Comparison of ENCODE assay signal across 8 cellular contexts in the genomic region with DNA sequence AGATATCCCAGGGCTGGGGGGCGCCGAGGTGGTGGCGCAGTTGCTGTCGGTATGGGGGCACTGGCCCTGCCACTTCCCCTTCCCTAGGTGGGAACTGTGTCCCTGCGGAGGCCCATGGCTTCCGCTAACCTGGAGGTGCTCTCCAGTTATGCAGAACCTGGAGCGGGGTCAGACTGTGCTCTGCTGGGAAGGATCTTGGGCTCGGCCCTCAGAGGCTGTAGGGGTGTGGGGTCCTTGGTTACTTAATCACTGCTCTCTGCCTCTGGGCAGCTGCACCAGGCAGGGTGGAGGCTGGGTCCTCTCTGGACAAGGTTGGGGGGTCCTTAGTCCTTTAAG. TPM values are rescaled to one million over a fixed set of nuclear protein-coding genes. Genes with fewer than 3 reads are reported as not detected.
DNase-seq lines count a peak whose midpoint lies in the region; ATAC-seq and TF ChIP-seq lines count a peak whose summit lies in the region.

No MANE protein-coding gene starts in this region.

- H3K9me3 ChIP-seq in AG04450 (ENCODE audit: control insufficient read depth, insufficient read depth, low read length) (no peaks in the 10 kb centered on the region; the same call in 1 of the 2 replicates), PC-9 (ENCODE audit: insufficient read depth, low read depth) (no peaks in the 10 kb centered on the region), neuronal stem cell (replicated peaks in 1 of 2; ENCODE audit: control insufficient read depth in 2 of 2, insufficient read depth in 1 of 2, low read depth in 1 of 2, low read length in 2 of 2) (no peaks in the 10 kb centered on the region)

- H3F3A ChIP-seq in PC-9 (ENCODE audit: insufficient read depth, low read depth), result peaks cover 52% of the 10 kb centered on the region; the same call in 1 of the 2 replicates

- H4K91ac ChIP-seq in neuronal stem cell (ENCODE audit: low read depth, low read length, poor library complexity), result no peak overlapping the region

- ATAC-seq in GM21367 (IDR thresholded peaks at IDR 0.05; ENCODE audit: unreplicated experiment), result no peak

- H3K79me1 ChIP-seq in neuronal stem cell (ENCODE audit: low read depth, low read length), result peaks cover 29% of the 10 kb centered on the region

- peak overlapping the region; percentile 44 for H3K9ac ChIP-seq in neuronal stem cell (ENCODE audit: low read depth, low read length, poor library complexity)

- no peak overlapping the region for H4K8ac ChIP-seq in neuronal stem cell (ENCODE audit: low read depth, low read length)

- H3K4me1 ChIP-seq in PC-9 (replicated peaks; ENCODE audit: insufficient read depth) (peaks cover 61% of the 10 kb centered on the region), neuronal stem cell (ENCODE audit: control insufficient read depth in 2 of 2, insufficient read depth in 1 of 2, low read depth in 1 of 2, low read length in 2 of 2) (peaks cover 26 to 29% of the 10 kb centered on the region in 2 donors)

- no TSS peak for BruUV-seq in PC-9 (replicated peaks; lab: Mats Ljungman, UMichigan)

- H3K18ac ChIP-seq in neuronal stem cell (ENCODE audit: low read length), result no peak overlapping the region

- no peak overlapping the region for H3K4ac ChIP-seq in neuronal stem cell (ENCODE audit: low read length)

- CTCF ChIA-PET in AG04450 (lab: Charles Lee), result no interaction called here
- CTCF ChIA-PET in PC-9 (lab: Charles Lee), result no interaction called here

- intact Hi-C loops in PC-9 (cut with micrococcal nuclease; ENCODE audit: unreplicated experiment), result loop anchor here (1.0 to 10.0 kb wide), 5 partner anchors 33 to 583 kb away; no protein-coding TSS in a partner anchor

- no peak overlapping the region for H2BK15ac ChIP-seq in neuronal stem cell (ENCODE audit: low read length)

- H2BK120ac ChIP-seq in neuronal stem cell (ENCODE audit: low read depth, low read length), result no peak overlapping the region

- H3K79me2 ChIP-seq in PC-9 (ENCODE audit: low read depth), result peaks cover 72% of the 10 kb centered on the region

- no peak overlapping the region for H3K27ac ChIP-seq in AG04450 (ENCODE audit: low read depth, low read length)
- H3K27ac ChIP-seq in PC-9, result peak overlapping the region; percentile 97
- no peak overlapping the region for H3K27ac ChIP-seq in neuronal stem cell (replicated peaks; ENCODE audit: low read length)

- H4K20me1 ChIP-seq in PC-9 (ENCODE audit: insufficient read depth), result peaks cover 11% of the 10 kb centered on the region

- no peak overlapping the region for H3K14ac ChIP-seq in neuronal stem cell (ENCODE audit: low read length)

- peak overlapping the region; percentile 98 for H3K4me2 ChIP-seq in PC-9
- H3K4me2 ChIP-seq in neuronal stem cell (ENCODE audit: insufficient read depth, low read length, poor library complexity, severe bottlenecking), result no peak overlapping the region

- peaks cover 11% of the 10 kb centered on the region; the same call in 1 of the 2 replicates for H3K36me3 ChIP-seq in PC-9 (ENCODE audit: low read depth)
- H3K36me3 ChIP-seq in neuronal stem cell (replicated peaks in 1 of 2; ENCODE audit: control insufficient read depth in 2 of 2, insufficient read depth in 2 of 2, low read length in 2 of 2), result peaks cover 3 to 49% of the 10 kb centered on the region in 2 donors

- H3K23ac ChIP-seq in neuronal stem cell (ENCODE audit: low read depth, low read length, poor library complexity), result peak overlapping the region; percentile 67

- DNase-seq in AG04450 (ENCODE audit: low read depth, low spot score) (no peak), PC-9 (no peak), epithelial cell of proximal tubule (ENCODE audit: low read depth) (no peak), neuronal stem cell (ENCODE audit: low spot score) (no peak), GM19238 (ENCODE audit: insufficient read length, low spot score) (no peak), amygdala (lab: John Stamatoyannopoulos, UW) (no peak)
- no peak for DNase-seq in activated CD8-positive, alpha-beta memory T cell treated with anti-CD3 and anti-CD28 coated beads, Interleukin-2, amount 50 U/mL, for 48 hours

- H2BK5ac ChIP-seq in neuronal stem cell (ENCODE audit: low read length), result peak overlapping the region; percentile 82

- H2AFZ ChIP-seq in PC-9 (no peak overlapping the region), neuronal stem cell (ENCODE audit: low read length) (no peak overlapping the region)

- POLR2A ChIA-PET in AG04450 (lab: Yijun Ruan, JAX) (no interaction called here), PC-9 (lab: Charles Lee; ENCODE audit: unreplicated experiment) (no interaction called here)

- H2BK12ac ChIP-seq in neuronal stem cell (ENCODE audit: low read length), result no peak overlapping the region

- TF ChIP-seq CTCF in AG04450 (IDR thresholded peaks at IDR 0.05; ENCODE audit: low read depth, low read length), result no peak
- TF ChIP-seq CTCF in PC-9 (conservative IDR thresholded peaks at IDR 0.05), result no peak
- TF ChIP-seq CTCF in epithelial cell of proximal tubule (conservative IDR thresholded peaks at IDR 0.05; ENCODE audit: low read depth, low read length), result no peak

- H3K9me2 ChIP-seq in PC-9 (ENCODE audit: insufficient read depth), result no peaks in the 10 kb centered on the region

- H2AK5ac ChIP-seq in neuronal stem cell (ENCODE audit: low read depth, low read length), result peak overlapping the region; percentile 52

- H3K4me3 ChIP-seq in AG04450 (ENCODE audit: low read depth, low read length), result peak overlapping the region; percentile 90
- peak overlapping the region; percentile 87 for H3K4me3 ChIP-seq in PC-9
- peak overlapping the region; percentile 98 for H3K4me3 ChIP-seq in epithelial cell of proximal tubule (ENCODE audit: low read depth, low read length)
- H3K4me3 ChIP-seq in neuronal stem cell (ENCODE audit: low read length in 2 of 2), result no peak overlapping the region

- H3K27me3 ChIP-seq in AG04450 (ENCODE audit: control insufficient read depth, insufficient read depth, low read length), result no peaks in the 10 kb centered on the region
- no peaks in the 10 kb centered on the region for H3K27me3 ChIP-seq in PC-9 (ENCODE audit: insufficient read depth, low read depth)
- no peaks in the 10 kb centered on the region for H3K27me3 ChIP-seq in neuronal stem cell (ENCODE audit: control insufficient read depth in 3 of 3, insufficient read depth in 3 of 3, low read depth in 1 of 3, low read length in 3 of 3)

- WGBS in neuronal stem cell (ENCODE audit: extremely low coverage in 2 of 2, insufficient read length in 2 of 2, insufficient replicate concordance in 1 of 2), 2 donors, result no CpG with 5 or more reads among the region's 8 CpGs

RNA-seq across cellular contexts. Expression of a gene that starts 2.4 kb away (rescaled TPM):
- 91.9 and 104 TPM in 2 replicates for polyA plus RNA-seq in AG04450 (2011; rRNA removed)
- polyA minus RNA-seq in AG04450 (2011; rRNA and poly(A)+ RNA removed), result 47.8 and 68.2 TPM in 2 replicates
- total RNA-seq in PC-9 (2021) (239 and 255 TPM in 2 replicates), epithelial cell of proximal tubule (20.0 and 41.9 TPM in 2 replicates)
- 197 TPM for polyA plus RNA-seq in neuronal stem cell (2013, experiment 1 of 2)
- polyA plus RNA-seq in neuronal stem cell (2013, experiment 2 of 2), result 198 TPM

RNA-seq across cellular contexts. Expression of a gene that starts 31.8 kb away (rescaled TPM):
- 3.5 and 5.0 TPM in 2 replicates for polyA plus RNA-seq in AG04450 (2011; rRNA removed)
- polyA minus RNA-seq in AG04450 (2011; rRNA and poly(A)+ RNA removed), result 5.7 and 7.5 TPM in 2 replicates
- total RNA-seq in PC-9 (2021) (22.7 and 27.4 TPM in 2 replicates), epithelial cell of proximal tubule (13.2 and 16.7 TPM in 2 replicates)
- 7.3 TPM for polyA plus RNA-seq in neuronal stem cell (2013, experiment 1 of 2)
- polyA plus RNA-seq in neuronal stem cell (2013, experiment 2 of 2), result 7.5 TPM

Comparison
In these comparisons a context has a peak if more than half of its experiments do, and no peak if none do; other contexts are left out.
1. H3K4me3 ChIP-seq: peak in AG04450 (single experiment), PC-9 (single experiment) and epithelial cell of proximal tubule (single experiment); none in neuronal stem cell (0 of 2).